8 cellular contexts compared by ENCODE assay signal in the genomic region with DNA sequence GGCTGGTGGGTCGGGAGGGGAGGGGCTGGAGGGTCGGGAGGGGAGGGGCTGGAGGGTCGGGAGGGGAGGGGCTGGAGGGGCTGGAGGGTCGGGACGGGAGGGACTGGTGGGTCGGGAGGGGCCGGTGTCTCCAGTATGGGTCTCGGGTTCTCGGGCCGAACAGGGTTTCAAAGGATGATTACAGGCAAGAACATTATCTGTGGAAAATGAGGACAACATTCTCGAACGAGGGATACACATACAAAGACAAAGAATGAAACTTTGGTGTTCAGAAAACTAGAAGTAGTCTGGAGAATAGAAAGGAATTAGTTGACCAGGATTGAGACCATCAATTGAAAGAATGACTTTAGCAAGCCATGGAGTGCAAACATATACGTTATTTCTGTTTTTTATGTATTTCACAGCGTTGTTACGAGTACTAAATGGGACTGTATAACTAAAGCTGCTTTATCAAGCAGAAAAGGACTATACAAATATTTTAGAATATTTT. TPM values are rescaled to one million over a fixed set of nuclear protein-coding genes. Genes with fewer than 3 reads are reported as not detected.
DNase-seq lines count a peak whose midpoint lies in the region; ATAC-seq and TF ChIP-seq lines count a peak whose summit lies in the region.

No MANE protein-coding gene starts in this region.

- no peak for DNase-seq in activated naive CD4-positive, alpha-beta T cell treated with anti-CD3 and anti-CD28 coated beads, Interleukin-2, amount 50 U/mL, for 16 hours
- no peak for DNase-seq in upper lobe of right lung
- no peak for DNase-seq in HUDEP-2 (lab: John Stamatoyannopoulos, UW; ENCODE audit: unreplicated experiment in 76 of 76)
- no peak for DNase-seq in COR-L47 (lab: John Stamatoyannopoulos, UW)

- H3K4me3 ChIP-seq in mesodermal cell (ENCODE audit: extremely low read depth, insufficient read depth, low read length, poor library complexity, severe bottlenecking), result peak overlapping the region; percentile 89
- peak overlapping the region; percentile 90 for H3K4me3 ChIP-seq in upper lobe of right lung

- TF ChIP-seq CTCF in brain (conservative IDR thresholded peaks at IDR 0.05) (no peak), upper lobe of right lung (IDR thresholded peaks at IDR 0.05) (no peak)

- H3K36me3 ChIP-seq in mesodermal cell (ENCODE audit: control insufficient read depth, insufficient read depth, low read length) (peaks cover 24% of the 10 kb centered on the region), upper lobe of right lung (peaks cover 5% of the 10 kb centered on the region)

- peaks cover 8% of the 10 kb centered on the region for H3K4me1 ChIP-seq in mesodermal cell (ENCODE audit: control insufficient read depth, insufficient read depth, low read length, poor library complexity, severe bottlenecking)
- H3K4me1 ChIP-seq in upper lobe of right lung, result peaks cover 8% of the 10 kb centered on the region

- H3K9me3 ChIP-seq in mesodermal cell (ENCODE audit: control insufficient read depth, low read length), result no peaks in the 10 kb centered on the region
- H3K9me3 ChIP-seq in upper lobe of right lung, result no peaks in the 10 kb centered on the region

- peak overlapping the region; percentile 95 for H3K4me3 Mint-ChIP-seq in activated naive CD4-positive, alpha-beta T cell treated with anti-CD3 and anti-CD28 coated beads, Interleukin-2, amount 50 U/mL, for 24 hours
- H3K4me3 Mint-ChIP-seq in brain, result peak overlapping the region; percentile 85 to 97 (median 93)

- peaks cover 31% of the 10 kb centered on the region for H3K4me1 Mint-ChIP-seq in activated naive CD4-positive, alpha-beta T cell treated with anti-CD3 and anti-CD28 coated beads, Interleukin-2, amount 50 U/mL, for 24 hours
- H3K4me1 Mint-ChIP-seq in brain, result peaks cover 38% of the 10 kb centered on the region

- ATAC-seq in upper lobe of right lung, result no peak
- ATAC-seq in HG03139 (IDR thresholded peaks at IDR 0.05; ENCODE audit: unreplicated experiment), result no peak

- intact Hi-C loops in upper lobe of right lung (cut with DNase I), result no loop called here

- H3K9me3 Mint-ChIP-seq in activated naive CD4-positive, alpha-beta T cell treated with anti-CD3 and anti-CD28 coated beads, Interleukin-2, amount 50 U/mL, for 24 hours, result no peaks in the 10 kb centered on the region
- H3K9me3 Mint-ChIP-seq in brain, result peaks cover 0 to 7% (median 4%) of the 10 kb centered on the region in 5 experiments

- WGBS in mesodermal cell (ENCODE audit: insufficient coverage in 2 of 2), 2 experiments, result 14% methylated on average over 8 to 10 of the region's 15 CpGs

- H3K27ac Mint-ChIP-seq in activated naive CD4-positive, alpha-beta T cell treated with anti-CD3 and anti-CD28 coated beads, Interleukin-2, amount 50 U/mL, for 24 hours, result peak overlapping the region; percentile 53
- peak overlapping the region; percentile 83 to 99 (median 93) for H3K27ac Mint-ChIP-seq in brain

- no peaks in the 10 kb centered on the region for H3K36me3 Mint-ChIP-seq in activated naive CD4-positive, alpha-beta T cell treated with anti-CD3 and anti-CD28 coated beads, Interleukin-2, amount 50 U/mL, for 24 hours
- H3K36me3 Mint-ChIP-seq in brain, result peaks cover 25% of the 10 kb centered on the region

- no peaks in the 10 kb centered on the region for H3K27me3 Mint-ChIP-seq in activated naive CD4-positive, alpha-beta T cell treated with anti-CD3 and anti-CD28 coated beads, Interleukin-2, amount 50 U/mL, for 24 hours
- peaks cover 9% of the 10 kb centered on the region for H3K27me3 Mint-ChIP-seq in brain

- H3K27ac ChIP-seq in mesodermal cell (ENCODE audit: low read depth, low read length, severe bottlenecking) (no peak overlapping the region), upper lobe of right lung (peak overlapping the region; percentile 8)

- no peaks in the 10 kb centered on the region for H3K27me3 ChIP-seq in upper lobe of right lung

RNA-seq across cellular contexts. Expression of gene ZCCHC10, which starts 0.4 kb away (rescaled TPM):
- polyA plus RNA-seq in brain (ENCODE audit: insufficient read depth, low read depth, low replicate concordance), result 6.3 TPM
- polyA plus RNA-seq in mesodermal cell (2013, experiment 1 of 2), result 19.2 TPM
- 26.3 TPM for polyA plus RNA-seq in mesodermal cell (2013, experiment 2 of 2)
- total RNA-seq in upper lobe of right lung, result 17.0 TPM

RNA-seq across cellular contexts. Expression of gene HSPA4, which starts 25.1 kb away (rescaled TPM):
- 41.9 TPM for polyA plus RNA-seq in brain (ENCODE audit: insufficient read depth, low read depth, low replicate concordance)
- 160 TPM for polyA plus RNA-seq in mesodermal cell (2013, experiment 1 of 2)
- polyA plus RNA-seq in mesodermal cell (2013, experiment 2 of 2), result 196 TPM
- 64.1 TPM for total RNA-seq in upper lobe of right lung
